ENCODE assay signal across 7 cellular contexts in the genomic region with DNA sequence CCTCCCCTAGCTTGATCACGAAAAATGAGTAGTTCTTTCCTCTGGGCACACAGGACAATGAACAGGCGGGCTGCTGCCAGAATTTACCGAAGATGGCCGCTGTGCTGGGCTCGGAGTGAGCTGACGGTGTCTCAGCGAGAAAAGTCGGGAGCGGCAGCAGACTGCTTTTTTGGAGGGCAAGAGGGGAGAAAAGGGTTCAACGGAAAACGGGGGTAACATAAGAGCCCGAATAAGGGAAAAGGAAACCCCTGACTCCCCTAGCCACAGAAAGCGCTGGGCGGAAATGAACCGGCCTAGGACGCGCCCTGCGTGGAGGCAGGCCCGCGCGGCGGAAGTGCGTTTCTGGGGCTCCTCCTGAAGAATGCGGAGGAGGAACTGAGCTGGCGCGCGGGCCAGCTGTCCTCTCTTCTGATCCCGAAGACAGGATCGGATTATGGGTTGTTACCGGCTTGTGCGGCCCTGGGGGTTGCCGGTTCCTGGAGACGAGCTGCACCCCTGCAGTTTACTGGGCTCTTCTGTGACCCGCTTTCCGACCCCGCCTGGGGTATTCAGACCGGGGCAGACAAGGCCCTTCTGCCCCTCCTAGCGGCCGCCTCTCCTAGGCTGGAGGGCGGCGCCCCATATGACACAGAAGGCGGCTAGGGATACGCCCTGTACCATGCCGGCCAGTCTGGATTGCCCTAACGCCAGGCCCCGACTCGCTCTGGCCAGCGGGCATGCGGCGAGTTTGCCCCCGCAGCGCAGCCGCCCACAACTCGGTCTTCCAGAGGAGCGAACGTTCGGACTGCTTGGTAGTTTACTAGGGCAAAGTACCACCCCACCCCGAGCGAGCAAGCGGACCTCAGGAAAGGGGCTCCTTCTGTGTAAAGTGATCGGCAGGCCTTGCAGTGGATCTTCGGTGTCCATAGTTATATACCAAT.
DNase-seq lines count a peak whose midpoint lies in the region; ATAC-seq and TF ChIP-seq lines count a peak whose summit lies in the region.

No MANE protein-coding gene starts in this region.

- H3K27ac ChIP-seq in iPS DF 6.9 (ENCODE audit: low read length): no peak overlapping the region

- DNase-seq in NCI-H1930 (lab: John Stamatoyannopoulos, UW) (peak; percentile 80 to 83), T1000 (lab: John Stamatoyannopoulos, UW) (peak; percentile 69), astrocyte of the spinal cord (ENCODE audit: low read depth, low spot score) (peak; percentile 90), iPS DF 6.9 (ENCODE audit: low read depth, low spot score) (peak; percentile 27), skeletal muscle cell (ENCODE audit: low read depth) (no peak)

- ATAC-seq in GM18502 (IDR thresholded peaks at IDR 0.05; ENCODE audit: poor library complexity, unreplicated experiment) (peak; percentile 90), HG02870 (IDR thresholded peaks at IDR 0.05; ENCODE audit: unreplicated experiment) (peak; percentile 87)

- no peaks in the 10 kb centered on the region for H3K27me3 ChIP-seq in iPS DF 6.9 (ENCODE audit: control insufficient read depth, insufficient read depth, low read length)

- H3K4me1 ChIP-seq in iPS DF 6.9 (ENCODE audit: control insufficient read depth, insufficient read depth, low read length): no peaks in the 10 kb centered on the region

- no peaks in the 10 kb centered on the region for H3K9me3 ChIP-seq in iPS DF 6.9 (ENCODE audit: control insufficient read depth, insufficient read depth, low read length)

- no peaks in the 10 kb centered on the region for H3K36me3 ChIP-seq in iPS DF 6.9 (ENCODE audit: control insufficient read depth, insufficient read depth, low read length)

- peak overlapping the region; percentile 60 for H3K4me3 ChIP-seq in astrocyte of the spinal cord (ENCODE audit: low read depth, low read length)
- peak overlapping the region; percentile 60; the same call in 1 of the 2 replicates for H3K4me3 ChIP-seq in iPS DF 6.9 (ENCODE audit: low read length)
- peak overlapping the region; percentile 63 for H3K4me3 ChIP-seq in skeletal muscle cell (ENCODE audit: low read depth, low read length)

- TF ChIP-seq CTCF in astrocyte of the spinal cord (IDR thresholded peaks at IDR 0.05; ENCODE audit: low read depth, low read length): peak; percentile 52

- in situ Hi-C loops in astrocyte of the spinal cord (cut with HindIII; ENCODE audit: low sequenced_read_pairs): no loop called here

- WGBS in iPS DF 6.9 (ENCODE audit: insufficient coverage, insufficient read length): no CpG with 5 or more reads among the region's 62 CpGs
